In genomic region chr9:98333703-98334582, GRCh38 we compare ENCODE assay signal across 14 cellular contexts.
A peak's percentile ranks its signal among the peaks of the same experiment; 100 is the strongest.
DNase-seq lines count a peak whose midpoint lies in the region; ATAC-seq and TF ChIP-seq lines count a peak whose summit lies in the region.
"Had no signal": no experiment of that assay in that cellular context is flagged by ENCODE, and none has a peak within 500 bp of the region (broad histone marks: within the 10 kb centered on the region; RNA-seq: fewer than 3 reads in every experiment).

No MANE protein-coding gene starts in this region.

- no peak overlapping the region for H3K27ac Mint-ChIP-seq in activated CD4-positive, alpha-beta memory T cell treated with anti-CD3 and anti-CD28 coated beads for 36 hours
- H3K27ac Mint-ChIP-seq: activated naive CD4-positive, alpha-beta T cell treated with anti-CD3 and anti-CD28 coated beads, Interleukin-2, amount 10 ng/mL, durations not matched to agents 7 days and 5 days; CD4-positive, alpha-beta T cell had no signal

- no peaks in the 10 kb centered on the region for H3K27me3 ChIP-seq in brain microvascular endothelial cell (replicated peaks)
- H3K27me3 ChIP-seq: right lobe of liver had no signal

- POLR2A ChIA-PET in activated CD4-positive, alpha-beta memory T cell treated with anti-CD3 and anti-CD28 coated beads for 36 hours (lab: Charles Lee): no interaction called here
- POLR2A ChIA-PET in HEK293T (lab: Yijun Ruan, JAX): no interaction called here

- no peak overlapping the region for H3K4me3 Mint-ChIP-seq in activated CD4-positive, alpha-beta memory T cell treated with anti-CD3 and anti-CD28 coated beads for 36 hours
- H3K4me3 Mint-ChIP-seq: activated naive CD4-positive, alpha-beta T cell treated with anti-CD3 and anti-CD28 coated beads, Interleukin-2, amount 10 ng/mL, durations not matched to agents 7 days and 5 days; CD4-positive, alpha-beta T cell had no signal

- no peak for TF ChIP-seq CTCF in brain microvascular endothelial cell (IDR thresholded peaks at IDR 0.05; ENCODE audit: low read depth, low read length, missing control alignments)

- H3K27me3 Mint-ChIP-seq in activated CD4-positive, alpha-beta memory T cell treated with anti-CD3 and anti-CD28 coated beads for 36 hours: peaks cover 16% of the 10 kb centered on the region

- peak overlapping the region; percentile 53 for H3K27ac ChIP-seq in brain microvascular endothelial cell
- H3K27ac ChIP-seq: right lobe of liver had no signal

- H3K4me3 ChIP-seq in brain microvascular endothelial cell (ENCODE audit: low read depth, low read length): no peak overlapping the region
- H3K4me3 ChIP-seq: right lobe of liver had no signal

- intact Hi-C loops in activated CD4-positive, alpha-beta memory T cell treated with anti-CD3 and anti-CD28 coated beads for 36 hours (cut with micrococcal nuclease): no loop called here

- in situ Hi-C loops in brain microvascular endothelial cell (cut with HindIII; ENCODE audit: low pct_ligation_motif_present, low sequenced_read_pairs): no loop called here

- H3K4me1 Mint-ChIP-seq in activated CD4-positive, alpha-beta memory T cell treated with anti-CD3 and anti-CD28 coated beads for 36 hours (ENCODE audit: low read depth): no peaks in the 10 kb centered on the region
- H3K4me1 Mint-ChIP-seq: activated naive CD4-positive, alpha-beta T cell treated with anti-CD3 and anti-CD28 coated beads, Interleukin-2, amount 10 ng/mL, durations not matched to agents 7 days and 5 days had no signal

- H3K36me3 Mint-ChIP-seq in activated CD4-positive, alpha-beta memory T cell treated with anti-CD3 and anti-CD28 coated beads for 36 hours: no peaks in the 10 kb centered on the region
- H3K36me3 Mint-ChIP-seq: activated naive CD4-positive, alpha-beta T cell treated with anti-CD3 and anti-CD28 coated beads, Interleukin-2, amount 10 ng/mL, durations not matched to agents 7 days and 5 days had no signal

- H3K9me3 Mint-ChIP-seq in activated CD4-positive, alpha-beta memory T cell treated with anti-CD3 and anti-CD28 coated beads for 36 hours: no peaks in the 10 kb centered on the region
- H3K9me3 Mint-ChIP-seq: activated naive CD4-positive, alpha-beta T cell treated with anti-CD3 and anti-CD28 coated beads, Interleukin-2, amount 10 ng/mL, durations not matched to agents 7 days and 5 days; CD4-positive, alpha-beta T cell had no signal

- DNase-seq in COLO829 (ENCODE audit: low spot score) (peak; percentile 54), M059J (ENCODE audit: low read depth) (peak; percentile 94), brain microvascular endothelial cell (peak; percentile 83), kidney tubule cell (ENCODE audit: low spot score) (peak; percentile 90), Kasumi-1 (lab: John Stamatoyannopoulos, UW) (no peak), HEK293T (ENCODE audit: extremely low spot score) (no peak)
- DNase-seq in activated CD4-positive, alpha-beta memory T cell treated with anti-CD3 and anti-CD28 coated beads for 36 hours: no peak
- DNase-seq: activated naive CD4-positive, alpha-beta T cell treated with anti-CD3 and anti-CD28 coated beads, Interleukin-2, amount 10 ng/mL, durations not matched to agents 7 days and 5 days; CD4-positive, alpha-beta T cell; NCI-H1105; NCI-H524 treated with DMSO at 0.1 percent for 48 hours; right lobe of liver; trophoblast cell had no signal

- CTCF ChIA-PET in activated CD4-positive, alpha-beta memory T cell treated with anti-CD3 and anti-CD28 coated beads for 36 hours (lab: Charles Lee): no interaction called here
- CTCF ChIA-PET in HEK293T (lab: Yijun Ruan, JAX): no interaction called here

- H3K36me3 ChIP-seq in brain microvascular endothelial cell (replicated peaks): no peaks in the 10 kb centered on the region
- H3K36me3 ChIP-seq: right lobe of liver had no signal

- ATAC-seq in GM19452 (IDR thresholded peaks at IDR 0.05; ENCODE audit: unreplicated experiment): no peak

TF ChIP-seq in HEK293T, 16 proteins besides CTCF, POLR2A, EP300 and RAD21:
- TF ChIP-seq TARDBP (IDR thresholded peaks at IDR 0.05) (no peak), CTBP1 (IDR thresholded peaks at IDR 0.05; ENCODE audit: borderline replicate concordance) (no peak), FOXM1 (IDR thresholded peaks at IDR 0.05; ENCODE audit: borderline replicate concordance) (no peak), SUZ12 (IDR thresholded peaks at IDR 0.05) (no peak), LEF1 (IDR thresholded peaks at IDR 0.05; ENCODE audit: borderline replicate concordance) (no peak), ZNF384 (IDR thresholded peaks at IDR 0.05) (no peak), FOXK2 (IDR thresholded peaks at IDR 0.05) (no peak), BHLHE40 (IDR thresholded peaks at IDR 0.05; ENCODE audit: borderline replicate concordance) (no peak), ELF4 (IDR thresholded peaks at IDR 0.05) (no peak), SP1 (IDR thresholded peaks at IDR 0.05) (no peak), L3MBTL2 (conservative IDR thresholded peaks at IDR 0.05) (no peak), ARNT (IDR thresholded peaks at IDR 0.05) (no peak), NFRKB (IDR thresholded peaks at IDR 0.05) (no peak), HDGF (IDR thresholded peaks at IDR 0.05; ENCODE audit: borderline replicate concordance) (no peak), FOXA1 (IDR thresholded peaks at IDR 0.05) (no peak)

Comparison
In these comparisons a context has a peak if more than half of its experiments do, and no peak if none do; other contexts are left out.
1. DNase-seq: peak in COLO829 (single experiment), M059J (single experiment), brain microvascular endothelial cell (single experiment) and kidney tubule cell (single experiment); none in activated CD4-positive, alpha-beta memory T cell treated with anti-CD3 and anti-CD28 coated beads for 36 hours (single experiment), Kasumi-1 (0 of 2) and HEK293T (single experiment).